ENCODE assay signal across 23 cellular contexts in the genomic region with DNA sequence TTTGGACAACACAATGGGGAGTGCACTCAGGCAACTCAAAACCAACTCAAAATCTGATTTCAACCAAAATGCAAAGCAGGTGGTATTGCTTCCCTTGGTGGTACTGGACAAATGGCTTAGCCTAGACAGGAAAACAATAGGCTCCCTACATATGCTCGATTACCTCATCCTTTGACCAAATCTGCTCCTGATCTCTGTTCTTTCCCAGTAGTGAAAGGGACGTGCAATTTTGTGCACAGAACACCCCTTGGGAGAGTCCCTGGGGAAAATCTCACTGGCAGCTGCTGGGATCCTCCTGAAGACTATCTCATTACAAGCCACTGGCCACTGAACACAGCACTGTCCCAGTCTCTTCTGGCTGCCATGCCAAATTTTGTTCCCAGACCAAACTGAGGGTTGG.
"Had no signal": no experiment of that assay in that cellular context is flagged by ENCODE, and none has a peak within 500 bp of the region (broad histone marks: within the 10 kb centered on the region; RNA-seq: fewer than 3 reads in every experiment).

No MANE protein-coding gene starts in this region.

- H3K9me3 ChIP-seq: esophagus squamous epithelium, neutrophil, right lobe of liver, thoracic aorta, transverse colon, vagina had no signal

- H3K27me3 ChIP-seq: esophagus squamous epithelium, heart right ventricle, left lung, neutrophil, right lobe of liver, transverse colon, vagina had no signal

- H3K4me3 ChIP-seq: coronary artery, esophagus squamous epithelium, heart right ventricle, left lung, right lobe of liver, thoracic aorta, transverse colon, vagina had no signal

- ATAC-seq: effector memory CD8-positive, alpha-beta T cell; heart right ventricle; left cardiac atrium; left lung; naive thymus-derived CD8-positive, alpha-beta T cell; right lobe of liver; stimulated activated naive B cell treated with anti-CD40 and anti-IgM and Interleukin-4, amounts not matched to agents 10 μg/mL and 1 μg/mL and 100 μg/mL, for 72 hours had no signal

- DNase-seq: dermis blood vessel endothelial cell; effector memory CD8-positive, alpha-beta T cell; erythroblast; esophagus squamous epithelium; foreskin melanocyte; glutamatergic neuron; heart right ventricle; hippocampal formation; left cardiac atrium; left lung; naive thymus-derived CD8-positive, alpha-beta T cell; nephron progenitor cell; right lobe of liver; small intestine; stimulated activated CD4-positive, alpha-beta T cell treated with anti-CD3 and anti-CD28 coated beads, Interleukin-15, amount 100 ng/mL, for 24 hours; stimulated activated CD4-positive, alpha-beta T cell treated with anti-CD3 and anti-CD28 coated beads, Interleukin-2, amount 100 ng/mL, for 48 hours; stimulated activated naive B cell treated with anti-CD40 and anti-IgM and Interleukin-4, amounts not matched to agents 10 μg/mL and 1 μg/mL and 100 μg/mL, for 72 hours; transverse colon had no signal

- H3K27ac ChIP-seq: coronary artery, esophagus squamous epithelium, heart right ventricle, left lung, neutrophil, parathyroid adenoma, right lobe of liver, thoracic aorta, transverse colon, vagina had no signal

- H3K36me3 ChIP-seq: esophagus squamous epithelium, heart right ventricle, left lung, neutrophil, right lobe of liver, thoracic aorta, transverse colon, vagina had no signal

- H3K4me1 ChIP-seq: esophagus squamous epithelium, heart right ventricle, left lung, parathyroid adenoma, right lobe of liver, transverse colon, vagina had no signal
